14 cellular contexts compared by ENCODE assay signal in the genomic region with DNA sequence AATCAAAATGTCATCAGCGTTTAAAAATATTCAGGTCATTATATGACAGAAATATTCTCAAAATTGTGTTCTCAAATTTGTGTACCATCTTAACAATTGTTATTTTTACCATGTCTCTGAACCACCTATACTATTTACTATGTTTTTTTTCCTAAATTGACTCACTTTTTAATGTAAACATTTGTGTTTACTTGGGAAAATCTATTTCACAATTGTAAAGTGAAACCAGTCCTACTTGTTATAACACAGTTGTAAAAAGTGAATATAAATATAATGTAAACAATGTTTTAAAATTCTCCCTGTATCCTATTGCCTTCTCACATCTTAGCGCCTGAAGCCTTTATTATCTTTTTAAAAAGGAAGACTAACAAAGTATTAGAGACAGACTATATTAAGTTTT.
A peak's percentile ranks its signal among the peaks of the same experiment; 100 is the strongest.
DNase-seq lines count a peak whose midpoint lies in the region; ATAC-seq and TF ChIP-seq lines count a peak whose summit lies in the region.
"Had no signal": no experiment of that assay in that cellular context is flagged by ENCODE, and none has a peak within 500 bp of the region (broad histone marks: within the 10 kb centered on the region; RNA-seq: fewer than 3 reads in every experiment).

No MANE protein-coding gene starts in this region.

- H3K4me1 ChIP-seq in SK-N-SH (ENCODE audit: control insufficient read depth in 1 of 2, insufficient read depth in 2 of 2, low read depth in 1 of 2, low read length in 1 of 2): peaks cover 0 to 24% of the 10 kb centered on the region in 2 experiments; a peak in 2 of 4 replicates
- H3K4me1 ChIP-seq in PC-3 (ENCODE audit: insufficient read depth, low read length): peaks cover 55% of the 10 kb centered on the region
- peaks cover 3% of the 10 kb centered on the region for H3K4me1 ChIP-seq in fibroblast of lung (ENCODE audit: control insufficient read depth, extremely low read depth, insufficient read depth, low read length)
- H3K4me1 ChIP-seq in tibial nerve: peaks cover 0 to 22% (median 2%) of the 10 kb centered on the region in 4 donors
- no peaks in the 10 kb centered on the region for H3K4me1 ChIP-seq in SJCRH30

- POLR2A ChIA-PET in SK-N-SH (lab: Yijun Ruan, JAX): no interaction called here
- POLR2A ChIA-PET in PC-3 (lab: Charles Lee; ENCODE audit: unreplicated experiment): no interaction called here

- intact Hi-C loops in PC-3 (cut with micrococcal nuclease): loop anchor here (5.0 kb wide), 1 partner anchor 178 kb away; no protein-coding TSS in a partner anchor

- H3K79me2 ChIP-seq in SK-N-SH (ENCODE audit: insufficient read depth) (peaks cover 80% of the 10 kb centered on the region), PC-3 (ENCODE audit: low read length) (peaks cover 73% of the 10 kb centered on the region), fibroblast of lung (ENCODE audit: control insufficient read depth, insufficient read depth, low read length) (no peaks in the 10 kb centered on the region)

- TF ChIP-seq RAD21 in SK-N-SH (IDR thresholded peaks at IDR 0.05; ENCODE audit: low read length): no peak

- H3K9ac ChIP-seq in SK-N-SH (peak overlapping the region; percentile 76), PC-3 (ENCODE audit: low read length) (peak overlapping the region; percentile 68), fibroblast of lung (ENCODE audit: insufficient read depth, low read length) (no peak overlapping the region)

- BruUV-seq in PC-3 (replicated peaks; lab: Mats Ljungman, UMichigan): no TSS peak

- H3F3A ChIP-seq in SK-N-SH (replicated peaks; ENCODE audit: insufficient read depth): peaks cover 53% of the 10 kb centered on the region
- peaks cover 8% of the 10 kb centered on the region for H3F3A ChIP-seq in PC-3 (ENCODE audit: low read length, unreplicated experiment)

- WGBS in SK-N-SH (ENCODE audit: low lambda C conversion rate): 45% methylated on average over 2 of the region's 2 CpGs
- 71% methylated on average over 2 of the region's 2 CpGs for WGBS in tibial nerve, 2 donors

- H3K9me3 ChIP-seq in SK-N-SH: no peaks in the 10 kb centered on the region
- no peaks in the 10 kb centered on the region for H3K9me3 ChIP-seq in PC-3 (ENCODE audit: low read length)
- no peaks in the 10 kb centered on the region for H3K9me3 ChIP-seq in fibroblast of lung (ENCODE audit: control insufficient read depth, insufficient read depth, low read depth, low read length)
- no peaks in the 10 kb centered on the region for H3K9me3 ChIP-seq in tibial nerve
- no peaks in the 10 kb centered on the region for H3K9me3 ChIP-seq in SJCRH30 (replicated peaks)

- CTCF ChIA-PET in SK-N-SH (lab: Yijun Ruan, JAX) (no interaction called here), PC-3 (lab: Charles Lee) (no interaction called here)

- TF ChIP-seq POLR2A in tibial nerve (IDR thresholded peaks at IDR 0.05): no peak

- H3K27me3 ChIP-seq in SK-N-SH (ENCODE audit: insufficient read depth): no peaks in the 10 kb centered on the region
- H3K27me3 ChIP-seq in PC-3 (ENCODE audit: low read length): no peaks in the 10 kb centered on the region
- no peaks in the 10 kb centered on the region for H3K27me3 ChIP-seq in fibroblast of lung (ENCODE audit: control insufficient read depth, insufficient read depth, low read length)
- H3K27me3 ChIP-seq in tibial nerve: no peaks in the 10 kb centered on the region
- H3K27me3 ChIP-seq in SJCRH30: no peaks in the 10 kb centered on the region

- H3K4me2 ChIP-seq in SK-N-SH (peak overlapping the region; percentile 67; the same call in 1 of the 2 replicates), PC-3 (ENCODE audit: low read length) (peak overlapping the region; percentile 65), fibroblast of lung (ENCODE audit: extremely low read depth, insufficient read depth, low read length) (peak overlapping the region; percentile 56)

- H3K36me3 ChIP-seq in SK-N-SH (replicated peaks in 1 of 2; ENCODE audit: control insufficient read depth in 1 of 2, insufficient read depth in 2 of 2, low read length in 1 of 2): peaks cover 14 to 23% of the 10 kb centered on the region in 2 experiments
- H3K36me3 ChIP-seq in PC-3 (ENCODE audit: low read depth, low read length): peaks cover 18% of the 10 kb centered on the region
- no peaks in the 10 kb centered on the region for H3K36me3 ChIP-seq in fibroblast of lung (ENCODE audit: control insufficient read depth, insufficient read depth, low read length)
- no peaks in the 10 kb centered on the region for H3K36me3 ChIP-seq in tibial nerve
- no peaks in the 10 kb centered on the region for H3K36me3 ChIP-seq in SJCRH30

- H3K4me3 ChIP-seq in SK-N-SH (ENCODE audit: low read depth in 2 of 2, low read length in 1 of 2): peak overlapping the region in 1 of 2 experiments; percentile 12; a peak in 1 of 4 replicates
- no peak overlapping the region for H3K4me3 ChIP-seq in PC-3 (ENCODE audit: low read length)
- no peak overlapping the region for H3K4me3 ChIP-seq in fibroblast of lung (replicated peaks in 1 of 4; ENCODE audit: control extremely low read depth in 1 of 4, insufficient read depth in 1 of 4, low read depth in 3 of 4, low read length in 4 of 4)
- H3K4me3 ChIP-seq in tibial nerve: no peak overlapping the region
- H3K4me3 ChIP-seq in SJCRH30: no peak overlapping the region

- TF ChIP-seq CTCF in SK-N-SH (IDR thresholded peaks at IDR 0.05): no peak
- no peak for TF ChIP-seq CTCF in PC-3 (conservative IDR thresholded peaks at IDR 0.05; ENCODE audit: low read depth, low read length)
- no peak for TF ChIP-seq CTCF in fibroblast of lung (conservative IDR thresholded peaks at IDR 0.05 in 1 of 2, IDR thresholded peaks at IDR 0.05 in 1 of 2; ENCODE audit: low read depth in 1 of 2, low read length in 2 of 2)
- no peak for TF ChIP-seq CTCF in tibial nerve (IDR thresholded peaks at IDR 0.05)

- H2AFZ ChIP-seq in SK-N-SH (ENCODE audit: low read depth) (peak overlapping the region; percentile 18; the same call in 1 of the 2 replicates), PC-3 (ENCODE audit: low read length) (no peak overlapping the region), fibroblast of lung (ENCODE audit: low read length) (no peak overlapping the region)

- no peak for DNase-seq in SK-N-SH
- DNase-seq in PC-3: peak; percentile 77
- no peak for DNase-seq in fibroblast of lung (ENCODE audit: low read depth in 2 of 2)
- no peak for DNase-seq in tibial nerve (ENCODE audit: low spot score in 2 of 2)
- no peak for DNase-seq in SJCRH30
- no peak for DNase-seq in pons (ENCODE audit: low spot score)
- no peak for DNase-seq in activated CD4-positive, CD25-positive, alpha-beta regulatory T cell (lab: John Stamatoyannopoulos, UW)
- DNase-seq: C1 segment of cervical spinal cord, H7, MM.1S, NCI-H1092 treated with DMSO at 0.1 percent for 48 hours, NCI-H524 treated with DMSO at 0.1 percent for 48 hours, SHP77 had no signal

- ATAC-seq in SK-N-SH treated with all-trans-retinoic acid at 6 μM for 48 hours (no peak), PC-3 (peak; percentile 68)

- H3K9me2 ChIP-seq in SK-N-SH: no peaks in the 10 kb centered on the region
- no peaks in the 10 kb centered on the region for H3K9me2 ChIP-seq in PC-3 (replicated peaks; ENCODE audit: low read length)

- no peaks in the 10 kb centered on the region for H4K20me1 ChIP-seq in SK-N-SH (ENCODE audit: insufficient read depth)
- no peaks in the 10 kb centered on the region for H4K20me1 ChIP-seq in PC-3 (ENCODE audit: low read length)
- no peaks in the 10 kb centered on the region for H4K20me1 ChIP-seq in fibroblast of lung (ENCODE audit: control insufficient read depth, extremely low read depth, insufficient read depth, low read length)

- TF ChIP-seq EP300 in SK-N-SH (IDR thresholded peaks at IDR 0.05; ENCODE audit: borderline replicate concordance in 1 of 2, low read depth in 1 of 2, low read length in 1 of 2) (no peak), tibial nerve (IDR thresholded peaks at IDR 0.05) (no peak)

- H3K27ac ChIP-seq in SK-N-SH (ENCODE audit: low read depth in 2 of 2, low read length in 1 of 2) (peak overlapping the region; percentile 88 to 99; a peak in 3 of 4 replicates), PC-3 (ENCODE audit: low read length) (peak overlapping the region; percentile 92), fibroblast of lung (ENCODE audit: insufficient read depth, low read length) (no peak overlapping the region), tibial nerve (peak overlapping the region in 3 of 4 donors; percentile 44 to 76 (median 50)), SJCRH30 (no peak overlapping the region)

TF ChIP-seq in SK-N-SH, 30 proteins besides CTCF, POLR2A, EP300 and RAD21 (continues in another document):
- no peak for TF ChIP-seq POLR2AphosphoS5 (IDR thresholded peaks at IDR 0.05; ENCODE audit: low read depth, low read length)
- no peak for TF ChIP-seq RFX5 (IDR thresholded peaks at IDR 0.05; ENCODE audit: low read length)
- TF ChIP-seq, protein P1, sequence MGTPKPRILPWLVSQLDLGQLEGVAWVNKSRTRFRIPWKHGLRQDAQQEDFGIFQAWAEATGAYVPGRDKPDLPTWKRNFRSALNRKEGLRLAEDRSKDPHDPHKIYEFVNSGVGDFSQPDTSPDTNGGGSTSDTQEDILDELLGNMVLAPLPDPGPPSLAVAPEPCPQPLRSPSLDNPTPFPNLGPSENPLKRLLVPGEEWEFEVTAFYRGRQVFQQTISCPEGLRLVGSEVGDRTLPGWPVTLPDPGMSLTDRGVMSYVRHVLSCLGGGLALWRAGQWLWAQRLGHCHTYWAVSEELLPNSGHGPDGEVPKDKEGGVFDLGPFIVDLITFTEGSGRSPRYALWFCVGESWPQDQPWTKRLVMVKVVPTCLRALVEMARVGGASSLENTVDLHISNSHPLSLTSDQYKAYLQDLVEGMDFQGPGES (IDR thresholded peaks at IDR 0.05; ENCODE audit: low read depth, low read length): no peak
- TF ChIP-seq, protein P2, sequence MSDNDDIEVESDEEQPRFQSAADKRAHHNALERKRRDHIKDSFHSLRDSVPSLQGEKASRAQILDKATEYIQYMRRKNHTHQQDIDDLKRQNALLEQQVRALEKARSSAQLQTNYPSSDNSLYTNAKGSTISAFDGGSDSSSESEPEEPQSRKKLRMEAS (IDR thresholded peaks at IDR 0.05; ENCODE audit: low read depth): no peak

TF ChIP-seq in SK-N-SH treated with all-trans-retinoic acid at 6 μM for 48 hours, 23 proteins besides CTCF, POLR2A, EP300 and RAD21 (continues in another document):
- TF ChIP-seq, protein P3, sequence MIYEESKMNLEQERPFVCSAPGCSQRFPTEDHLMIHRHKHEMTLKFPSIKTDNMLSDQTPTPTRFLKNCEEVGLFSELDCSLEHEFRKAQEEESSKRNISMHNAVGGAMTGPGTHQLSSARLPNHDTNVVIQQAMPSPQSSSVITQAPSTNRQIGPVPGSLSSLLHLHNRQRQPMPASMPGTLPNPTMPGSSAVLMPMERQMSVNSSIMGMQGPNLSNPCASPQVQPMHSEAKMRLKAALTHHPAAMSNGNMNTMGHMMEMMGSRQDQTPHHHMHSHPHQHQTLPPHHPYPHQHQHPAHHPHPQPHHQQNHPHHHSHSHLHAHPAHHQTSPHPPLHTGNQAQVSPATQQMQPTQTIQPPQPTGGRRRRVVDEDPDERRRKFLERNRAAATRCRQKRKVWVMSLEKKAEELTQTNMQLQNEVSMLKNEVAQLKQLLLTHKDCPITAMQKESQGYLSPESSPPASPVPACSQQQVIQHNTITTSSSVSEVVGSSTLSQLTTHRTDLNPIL (CRISPR knock-in tag; IDR thresholded peaks at IDR 0.05; ENCODE audit: low read depth): no peak
- TF ChIP-seq ZFP3 (CRISPR knock-in tag; IDR thresholded peaks at IDR 0.05): no peak
- no peak for TF ChIP-seq ZNF565 (CRISPR knock-in tag; conservative IDR thresholded peaks at IDR 0.05; ENCODE audit: low read depth)
- no peak for TF ChIP-seq TOX (CRISPR knock-in tag; IDR thresholded peaks at IDR 0.05; ENCODE audit: borderline replicate concordance)

Comparison
In these comparisons a context has a peak if more than half of its experiments do, and no peak if none do; other contexts are left out.
1. H3K27ac ChIP-seq: peak in SK-N-SH (2 of 2), PC-3 (single experiment) and tibial nerve (3 of 4); none in fibroblast of lung (single experiment) and SJCRH30 (single experiment).
2. Peak in every context shown above with its lines, with median percentiles within 50 percentile points of each other: H3K4me2 ChIP-seq.